In genomic region chr1:43530483-43531452, GRCh38 we compare ENCODE assay signal across 8 cellular contexts. TPM values are rescaled to one million over a fixed set of nuclear protein-coding genes. Genes with fewer than 3 reads are reported as not detected.
A peak's percentile ranks its signal among the peaks of the same experiment; 100 is the strongest.
DNase-seq lines count a peak whose midpoint lies in the region; ATAC-seq and TF ChIP-seq lines count a peak whose summit lies in the region.

TSS of gene PTPRF (plus strand) at chr1:43530883. CDS start at chr1:43545076, 14,193 bp downstream.

- peak within 1 kb of the TSS in 1 of 2 donors; percentile 30 for H3K27ac Mint-ChIP-seq in effector memory CD8-positive, alpha-beta T cell

- H3K36me3 Mint-ChIP-seq in effector memory CD8-positive, alpha-beta T cell (ENCODE audit: insufficient read depth), result no peaks in the 10 kb centered on the region

- peak within 1 kb of the TSS; percentile 89 for H3K9ac ChIP-seq in ES-I3 (ENCODE audit: low read depth, low read length)

- peak; percentile 62 for ATAC-seq in effector memory CD8-positive, alpha-beta T cell (replicated peaks)
- ATAC-seq in lower lobe of right lung, result peak; percentile 79 to 83
- peak; percentile 32 for ATAC-seq in stimulated activated naive CD8-positive, alpha-beta T cell treated with anti-CD3 and anti-CD28 coated beads, Interleukin-15, Interleukin-2, amounts not matched to agents 100 U/mL and 50 U/mL, for 24 hours
- ATAC-seq in HG02623 (IDR thresholded peaks at IDR 0.05; ENCODE audit: unreplicated experiment), result no peak
- no peak for ATAC-seq in GM21619 (IDR thresholded peaks at IDR 0.05; ENCODE audit: unreplicated experiment)

- H3K27me3 ChIP-seq in lower lobe of right lung (ENCODE audit: low read depth), result no peaks in the 10 kb centered on the region

- DNase-seq in NCI-H1092 (lab: John Stamatoyannopoulos, UW), result peak; percentile 74
- peak in 2 of 3 experiments; percentile 12 to 23 for DNase-seq in effector memory CD8-positive, alpha-beta T cell
- DNase-seq in lower lobe of right lung, result peak; percentile 79
- peak; percentile 38 for DNase-seq in stimulated activated naive CD8-positive, alpha-beta T cell treated with anti-CD3 and anti-CD28 coated beads, Interleukin-15, Interleukin-2, amounts not matched to agents 100 U/mL and 50 U/mL, for 24 hours

- peak within 1 kb of the TSS; percentile 73 for H3K27ac ChIP-seq in lower lobe of right lung

- intact Hi-C loops in lower lobe of right lung (cut with DNase I), result no loop called here

- no peaks in the 10 kb centered on the region for H3K9me3 ChIP-seq in ES-I3 (ENCODE audit: control insufficient read depth, insufficient read depth, low read length)
- no peaks in the 10 kb centered on the region for H3K9me3 ChIP-seq in lower lobe of right lung

- H3K27me3 Mint-ChIP-seq in effector memory CD8-positive, alpha-beta T cell, result peaks cover 47 to 57% of the 10 kb centered on the region in 2 donors

- no peaks in the 10 kb centered on the region for H3K9me3 Mint-ChIP-seq in effector memory CD8-positive, alpha-beta T cell

- TF ChIP-seq CTCF in WI38 (IDR thresholded peaks at IDR 0.05; ENCODE audit: low read depth, low read length), result no peak
- no peak for TF ChIP-seq CTCF in lower lobe of right lung (IDR thresholded peaks at IDR 0.05)

- peak within 1 kb of the TSS; percentile 87 to 88 for H3K4me3 Mint-ChIP-seq in effector memory CD8-positive, alpha-beta T cell

- H3K4me3 ChIP-seq in WI38 (ENCODE audit: low read depth, low read length) (peak within 1 kb of the TSS; percentile 64), lower lobe of right lung (peak within 1 kb of the TSS; percentile 71)

- H3K4me1 Mint-ChIP-seq in effector memory CD8-positive, alpha-beta T cell (ENCODE audit: low read depth in 2 of 2), result peaks cover 12 to 14% of the 10 kb centered on the region in 2 donors

- H3K4me1 ChIP-seq in ES-I3 (ENCODE audit: insufficient read depth, low read length) (peaks cover 22% of the 10 kb centered on the region), lower lobe of right lung (peaks cover 30% of the 10 kb centered on the region)

- no peaks in the 10 kb centered on the region for H3K36me3 ChIP-seq in ES-I3 (ENCODE audit: insufficient read depth, low read length)
- H3K36me3 ChIP-seq in lower lobe of right lung, result no peaks in the 10 kb centered on the region

RNA-seq across cellular contexts. Expression of gene PTPRF, which starts in this region (rescaled TPM):
- total RNA-seq in lower lobe of right lung, result 176 TPM

Comparison
In these comparisons a context has a peak if more than half of its experiments do, and no peak if none do; other contexts are left out.
1. DNase-seq: peak in every context shown above with its lines; median percentile 79 in lower lobe of right lung; 74 in NCI-H1092; 38 in stimulated activated naive CD8-positive, alpha-beta T cell treated with anti-CD3 and anti-CD28 coated beads, Interleukin-15, Interleukin-2, amounts not matched to agents 100 U/mL and 50 U/mL, for 24 hours; 18 in effector memory CD8-positive, alpha-beta T cell.
2. ATAC-seq: peak in effector memory CD8-positive, alpha-beta T cell (single experiment), lower lobe of right lung (2 of 2) and stimulated activated naive CD8-positive, alpha-beta T cell treated with anti-CD3 and anti-CD28 coated beads, Interleukin-15, Interleukin-2, amounts not matched to agents 100 U/mL and 50 U/mL, for 24 hours (single experiment); none in HG02623 (single experiment) and GM21619 (single experiment).